ENCODE assay signal across 11 cellular contexts in the genomic region with DNA sequence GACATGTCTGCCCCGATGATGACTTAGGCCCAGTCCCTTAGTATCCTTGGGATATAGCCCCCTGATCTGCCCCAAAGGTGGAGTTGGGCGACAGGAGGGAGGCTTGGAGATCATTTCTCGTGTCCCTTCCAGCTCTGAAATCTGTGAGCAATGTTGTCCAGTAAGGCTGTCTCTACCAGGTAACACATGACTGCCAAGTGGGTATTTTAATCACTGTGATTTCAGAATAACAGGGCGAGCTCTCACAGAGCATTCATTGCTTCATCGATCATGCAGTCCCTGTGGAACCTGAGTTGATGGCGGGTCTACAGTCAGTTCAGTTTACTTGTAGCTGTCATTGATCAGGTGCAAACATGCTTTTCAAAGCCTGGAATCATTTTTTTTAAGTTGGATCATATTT. TPM values are rescaled to one million over a fixed set of nuclear protein-coding genes. Genes with fewer than 3 reads are reported as not detected.
DNase-seq lines count a peak whose midpoint lies in the region; ATAC-seq, FAIRE-seq and TF ChIP-seq lines count a peak whose summit lies in the region.
"Had no signal": no experiment of that assay in that cellular context is flagged by ENCODE, and none has a peak within 500 bp of the region (broad histone marks: within the 10 kb centered on the region; RNA-seq: fewer than 3 reads in every experiment).

No MANE protein-coding gene starts in this region.

- TF ChIP-seq CTCF in A549 (IDR thresholded peaks at IDR 0.05) (no peak), H9 (conservative IDR thresholded peaks at IDR 0.05) (no peak), chondrocyte (IDR thresholded peaks at IDR 0.05) (no peak), neural progenitor cell (IDR thresholded peaks at IDR 0.05) (no peak)

- H3K36me3 Mint-ChIP-seq in H9 (ENCODE audit: insufficient read depth in 1 of 3, low read depth in 3 of 3) = peaks cover 11 to 19% (median 14%) of the 10 kb centered on the region in 3 experiments
- H3K36me3 Mint-ChIP-seq in chondrocyte (ENCODE audit: low read depth) = no peaks in the 10 kb centered on the region
- H3K36me3 Mint-ChIP-seq in neural progenitor cell = peaks cover 3% of the 10 kb centered on the region
- H3K36me3 Mint-ChIP-seq in activated naive CD8-positive, alpha-beta T cell treated with anti-CD3 and anti-CD28 coated beads, Interleukin-2, amount 50 U/mL, for 24 hours (ENCODE audit: low read depth) = peaks cover 31% of the 10 kb centered on the region

- H3K4me1 ChIP-seq in A549 = peaks cover 60% of the 10 kb centered on the region
- H3K4me1 ChIP-seq in H9 (ENCODE audit: insufficient read depth, low read length) = peaks cover 28% of the 10 kb centered on the region; the same call in 1 of the 2 replicates
- peaks cover 59% of the 10 kb centered on the region for H3K4me1 ChIP-seq in neural progenitor cell

- H3T11ph ChIP-seq in H9 (ENCODE audit: low read length) = no peak overlapping the region

- H4K5ac ChIP-seq in H9 (ENCODE audit: insufficient read length, low read depth, low read length) = no peak overlapping the region

- peaks cover 4% of the 10 kb centered on the region for H3K23me2 ChIP-seq in H9 (ENCODE audit: insufficient read length, low read depth, low read length, poor library complexity, severe bottlenecking)

- TF ChIP-seq RAD21 in A549 (conservative IDR thresholded peaks at IDR 0.05 in 1 of 2, IDR thresholded peaks at IDR 0.05 in 1 of 2) = no peak

- no peak overlapping the region for H2BK12ac ChIP-seq in H9 (ENCODE audit: insufficient read length, low read depth, low read length)

- no peak for TF ChIP-seq EP300 in A549 (IDR thresholded peaks at IDR 0.05)

- WGBS in A549 (ENCODE audit: missing lambda C conversion rate) = 96% methylated on average over 6 of the region's 6 CpGs
- no CpG with 5 or more reads among the region's 6 CpGs for WGBS in H9 (ENCODE audit: extremely low coverage, insufficient read length, low lambda C conversion rate)

- DNase-seq in A549 (ENCODE audit: low read depth in 1 of 2, low spot score in 1 of 2) = no peak
- DNase-seq in H9 = no peak
- DNase-seq in chondrocyte (ENCODE audit: low spot score) = no peak
- DNase-seq in neural progenitor cell (ENCODE audit: low spot score) = no peak
- no peak for DNase-seq in HEK293T (ENCODE audit: extremely low spot score)
- DNase-seq in activated naive CD8-positive, alpha-beta T cell treated with anti-CD3 and anti-CD28 coated beads, Interleukin-2, amount 50 U/mL, for 24 hours = no peak
- no peak for DNase-seq in NOMO-1 treated with DMSO at 0.1 percent for 48 hours (lab: John Stamatoyannopoulos, UW; ENCODE audit: unreplicated experiment)
- DNase-seq in NCI-H748 treated with DMSO at 0.1 percent for 48 hours (lab: John Stamatoyannopoulos, UW) = no peak
- DNase-seq: dermis blood vessel endothelial cell; GOT3; stimulated activated CD4-positive, alpha-beta T cell treated with anti-CD3 and anti-CD28 coated beads, Interleukin-12 subunit alpha, Interleukin-12 subunit beta, amount 100 ng/mL, for 4 hours had no signal

- H3K27me3 ChIP-seq in H9 (ENCODE audit: insufficient read depth, low read length) = no peaks in the 10 kb centered on the region
- no peaks in the 10 kb centered on the region for H3K27me3 ChIP-seq in neural progenitor cell

- H3K4me3 Mint-ChIP-seq in H9 (no peak overlapping the region), chondrocyte (ENCODE audit: unreplicated experiment) (no peak overlapping the region), neural progenitor cell (no peak overlapping the region)
- H3K4me3 Mint-ChIP-seq in activated naive CD8-positive, alpha-beta T cell treated with anti-CD3 and anti-CD28 coated beads, Interleukin-2, amount 50 U/mL, for 24 hours = no peak overlapping the region

- peak overlapping the region; percentile 88 for H3K4me2 ChIP-seq in A549
- no peak overlapping the region for H3K4me2 ChIP-seq in H9 (ENCODE audit: insufficient read depth, insufficient read length, low read length)
- no peak overlapping the region for H3K4me2 ChIP-seq in neural progenitor cell

- H4K91ac ChIP-seq in H9 (ENCODE audit: insufficient read length, low read depth, low read length) = no peak overlapping the region

- CTCF ChIA-PET in A549 (lab: Yijun Ruan, JAX) = interaction anchor here (1.1 to 24.7 kb wide), 17 partner anchors 10 to 130 kb away, joined by 3 to 575 read pairs (median 12); no protein-coding TSS in a partner anchor
- CTCF ChIA-PET in HEK293T (lab: Yijun Ruan, JAX) = no interaction called here

- H4K20me1 ChIP-seq in H9 (ENCODE audit: control insufficient read depth, insufficient read depth, insufficient read length) = no peaks in the 10 kb centered on the region
- H4K20me1 ChIP-seq in neural progenitor cell (ENCODE audit: low read depth) = peaks cover 43% of the 10 kb centered on the region

- H3K14ac ChIP-seq in H9 (ENCODE audit: insufficient read depth, low read length) = no peak overlapping the region

- H3K79me1 ChIP-seq in H9 (ENCODE audit: insufficient read depth, low read depth, low read length, poor library complexity, severe bottlenecking) = peaks cover 5% of the 10 kb centered on the region

- no peak; a peak in 1 of 6 replicates for ATAC-seq in A549
- no peak for ATAC-seq in activated naive CD8-positive, alpha-beta T cell treated with anti-CD3 and anti-CD28 coated beads, Interleukin-2, amount 50 U/mL, for 24 hours

- H3K27ac ChIP-seq in A549 (peak overlapping the region; percentile 84 to 89), H9 (ENCODE audit: insufficient read length, low read depth, low read length) (no peak overlapping the region), neural progenitor cell (no peak overlapping the region)

- H3K9me3 Mint-ChIP-seq in H9 = peaks cover 7 to 12% of the 10 kb centered on the region in 2 experiments
- H3K9me3 Mint-ChIP-seq in chondrocyte (ENCODE audit: low read depth) = no peaks in the 10 kb centered on the region
- H3K9me3 Mint-ChIP-seq in neural progenitor cell = peaks cover 9% of the 10 kb centered on the region
- H3K9me3 Mint-ChIP-seq in activated naive CD8-positive, alpha-beta T cell treated with anti-CD3 and anti-CD28 coated beads, Interleukin-2, amount 50 U/mL, for 24 hours = peaks cover 8% of the 10 kb centered on the region

- no peak overlapping the region for H2BK120ac ChIP-seq in H9 (ENCODE audit: low read depth, low read length, poor library complexity, severe bottlenecking)

- peak overlapping the region; percentile 55 to 84 (median 73); a peak in 5 of 7 replicates for H3K27ac Mint-ChIP-seq in H9
- peak overlapping the region; percentile 36 for H3K27ac Mint-ChIP-seq in chondrocyte (ENCODE audit: unreplicated experiment)
- H3K27ac Mint-ChIP-seq in neural progenitor cell = peak overlapping the region; percentile 53
- no peak overlapping the region for H3K27ac Mint-ChIP-seq in activated naive CD8-positive, alpha-beta T cell treated with anti-CD3 and anti-CD28 coated beads, Interleukin-2, amount 50 U/mL, for 24 hours

- TF ChIP-seq POLR2A in A549 (IDR thresholded peaks at IDR 0.05; ENCODE audit: low read length) = no peak

- H3K56ac ChIP-seq in H9 (ENCODE audit: insufficient read length, low read depth, low read length) = no peak overlapping the region

- peaks cover 20% of the 10 kb centered on the region for H3F3A ChIP-seq in neural progenitor cell (ENCODE audit: low read depth)

- no peaks in the 10 kb centered on the region for H3K36me3 ChIP-seq in neural progenitor cell

- POLR2A ChIA-PET in A549 (lab: Yijun Ruan, JAX) = no interaction called here
- POLR2A ChIA-PET in HEK293T (lab: Yijun Ruan, JAX) = no interaction called here

- H3K4me1 Mint-ChIP-seq in H9 (peaks cover 78% of the 10 kb centered on the region in 2 experiments), chondrocyte (ENCODE audit: low read depth) (peaks cover 66% of the 10 kb centered on the region), neural progenitor cell (peaks cover 70% of the 10 kb centered on the region)
- peaks cover 29% of the 10 kb centered on the region for H3K4me1 Mint-ChIP-seq in activated naive CD8-positive, alpha-beta T cell treated with anti-CD3 and anti-CD28 coated beads, Interleukin-2, amount 50 U/mL, for 24 hours

- no peak overlapping the region for H3K4ac ChIP-seq in H9 (ENCODE audit: low read depth, low read length)

- no peak overlapping the region for H4K8ac ChIP-seq in H9 (replicated peaks; ENCODE audit: insufficient read length, low read depth, low read length)

- H3K9me3 ChIP-seq in A549 (peaks cover 1% of the 10 kb centered on the region; the same call in 2 of the 3 replicates), H9 (ENCODE audit: control insufficient read depth, low read depth, low read length) (no peaks in the 10 kb centered on the region), neural progenitor cell (ENCODE audit: low read depth) (no peaks in the 10 kb centered on the region)

- H2AK5ac ChIP-seq in H9 (ENCODE audit: insufficient read length, low read length) = no peak overlapping the region

- H2AFZ ChIP-seq in H9 (ENCODE audit: low read length) = no peak overlapping the region
- H2AFZ ChIP-seq in neural progenitor cell (replicated peaks) = no peak overlapping the region

- no peak overlapping the region for H2BK5ac ChIP-seq in H9 (ENCODE audit: insufficient read length, low read length)

- no peak for FAIRE-seq in A549 (lab: Jason Lieb, UNC)

- no peak overlapping the region for H3K23ac ChIP-seq in H9 (ENCODE audit: insufficient read length, low read depth, low read length)

- H2BK15ac ChIP-seq in H9 (ENCODE audit: low read depth, low read length) = no peak overlapping the region

- H3K9ac ChIP-seq in H9 (ENCODE audit: extremely low read depth, insufficient read length, low read length) (no peak overlapping the region), neural progenitor cell (no peak overlapping the region)

- peaks cover 1% of the 10 kb centered on the region; the same call in 1 of the 2 replicates for H3K79me2 ChIP-seq in H9 (ENCODE audit: insufficient read depth, low read length)
- H3K79me2 ChIP-seq in neural progenitor cell (ENCODE audit: low read depth) = peaks cover 60% of the 10 kb centered on the region

- no peak overlapping the region for H2BK20ac ChIP-seq in H9 (ENCODE audit: low read depth, low read length, poor library complexity, severe bottlenecking)

- H3K18ac ChIP-seq in H9 (ENCODE audit: insufficient read length, low read depth, low read length) = no peak overlapping the region

- no peaks in the 10 kb centered on the region for H3K27me3 Mint-ChIP-seq in H9 (ENCODE audit: low read depth)
- H3K27me3 Mint-ChIP-seq in chondrocyte (ENCODE audit: low read depth) = no peaks in the 10 kb centered on the region
- H3K27me3 Mint-ChIP-seq in neural progenitor cell (ENCODE audit: insufficient read depth, low read depth) = peaks cover 2% of the 10 kb centered on the region
- H3K27me3 Mint-ChIP-seq in activated naive CD8-positive, alpha-beta T cell treated with anti-CD3 and anti-CD28 coated beads, Interleukin-2, amount 50 U/mL, for 24 hours = no peaks in the 10 kb centered on the region

- peak overlapping the region; percentile 24; the same call in 1 of the 3 replicates for H3K4me3 ChIP-seq in A549
- no peak overlapping the region for H3K4me3 ChIP-seq in neural progenitor cell

RNA-seq across cellular contexts. Expression of gene KSR1, which starts 39.2 kb away (rescaled TPM):
- polyA plus RNA-seq in A549 (2011; rRNA removed) = 13.3 and 23.0 TPM in 2 replicates
- polyA plus RNA-seq in A549 (2012; cell fraction: cytosol; rRNA removed) = 7.1 and 8.4 TPM in 2 replicates
- polyA plus RNA-seq in A549 (2012; cell fraction: nucleus; rRNA removed) = 27.8 and 32.1 TPM in 2 replicates
- polyA plus RNA-seq in A549 (2017; fragmentation: RNase III; extraction: RNeasy Plus Mini Kit Qiagen cat#74134 plus additional on column Dnase treatment) = 13.5 to 17.1 TPM (median 14.6 TPM) in 3 replicates
- polyA minus RNA-seq in A549 (2011; rRNA and poly(A)+ RNA removed) = 31.5 and 39.6 TPM in 2 replicates
- 43.5 and 44.9 TPM in 2 replicates for total RNA-seq in H9 (2021)
- total RNA-seq in chondrocyte = 52.9 to 60.6 TPM (median 59.3 TPM) in 3 replicates
- 16.4 and 19.2 TPM in 2 replicates for total RNA-seq in neural progenitor cell (ENCODE audit: low replicate concordance)

Comparison
In these comparisons a context has a peak if more than half of its experiments do, and no peak if none do; other contexts are left out.
1. H3K27ac ChIP-seq: peak in A549 (2 of 2); none in H9 (single experiment) and neural progenitor cell (single experiment).